13 cellular contexts compared by ENCODE assay signal in the genomic region with DNA sequence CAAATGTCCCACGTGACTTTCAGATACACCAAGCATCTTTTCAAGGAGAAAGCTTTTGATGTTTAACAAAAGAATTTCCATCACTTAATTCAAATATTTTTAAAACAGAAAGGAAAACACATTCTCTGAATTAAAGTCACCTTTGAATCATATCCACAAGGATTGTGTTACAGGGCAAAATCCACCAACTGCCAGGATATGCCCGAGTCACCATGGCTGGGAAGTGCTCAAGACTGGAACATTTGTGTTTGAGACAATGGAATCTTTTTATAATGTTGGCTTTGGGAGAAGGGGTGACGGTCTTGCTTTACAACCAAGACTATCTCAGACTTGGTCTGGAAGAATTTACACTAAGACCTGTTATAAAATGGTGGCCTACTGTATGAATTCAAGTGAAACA. TPM values are rescaled to one million over a fixed set of nuclear protein-coding genes. Genes with fewer than 3 reads are reported as not detected.
DNase-seq lines count a peak whose midpoint lies in the region; ATAC-seq and TF ChIP-seq lines count a peak whose summit lies in the region.
"Had no signal": no experiment of that assay in that cellular context is flagged by ENCODE, and none has a peak within 500 bp of the region (broad histone marks: within the 10 kb centered on the region; RNA-seq: fewer than 3 reads in every experiment).

No MANE protein-coding gene starts in this region.

- H3K9me2 ChIP-seq in SK-N-SH = no peaks in the 10 kb centered on the region

- peak overlapping the region in 1 of 2 experiments; percentile 68; a peak in 3 of 4 replicates for H3K27ac ChIP-seq in SK-N-SH (ENCODE audit: low read depth in 2 of 2, low read length in 1 of 2)
- H3K27ac ChIP-seq: HL-60, vagina, VCaP had no signal

- H3K4me1 Mint-ChIP-seq in activated naive CD4-positive, alpha-beta T cell treated with anti-CD3 and anti-CD28 coated beads for 36 hours (ENCODE audit: low read depth) = peaks cover 15% of the 10 kb centered on the region
- peaks cover 6% of the 10 kb centered on the region for H3K4me1 Mint-ChIP-seq in stimulated activated memory B cell treated with anti-CD40 and anti-IgM and Interleukin-4, amounts not matched to agents 10 μg/mL and 1 μg/mL and 100 μg/mL, for 72 hours

- ATAC-seq in stimulated activated memory B cell treated with anti-CD40 and anti-IgM and Interleukin-4, amounts not matched to agents 10 μg/mL and 1 μg/mL and 100 μg/mL, for 72 hours = no peak
- ATAC-seq in GM21528 (IDR thresholded peaks at IDR 0.05; ENCODE audit: low FRiP score, unreplicated experiment) (no peak), GM21786 (IDR thresholded peaks at IDR 0.05; ENCODE audit: unreplicated experiment) (no peak)

- H2AFZ ChIP-seq in SK-N-SH (ENCODE audit: low read depth) = no peak overlapping the region

- H3K9me3 ChIP-seq in SK-N-SH = no peaks in the 10 kb centered on the region
- H3K9me3 ChIP-seq: vagina had no signal

- peaks cover 29% of the 10 kb centered on the region for H3F3A ChIP-seq in SK-N-SH (replicated peaks; ENCODE audit: insufficient read depth)

- H3K36me3 Mint-ChIP-seq in activated naive CD4-positive, alpha-beta T cell treated with anti-CD3 and anti-CD28 coated beads for 36 hours (ENCODE audit: low read depth) = peaks cover 8% of the 10 kb centered on the region
- H3K36me3 Mint-ChIP-seq in stimulated activated memory B cell treated with anti-CD40 and anti-IgM and Interleukin-4, amounts not matched to agents 10 μg/mL and 1 μg/mL and 100 μg/mL, for 72 hours = peaks cover 59% of the 10 kb centered on the region

- no peak for TF ChIP-seq CTCF in SK-N-SH (IDR thresholded peaks at IDR 0.05)

- peaks cover 5 to 26% of the 10 kb centered on the region in 2 experiments; a peak in 3 of 4 replicates for H3K4me1 ChIP-seq in SK-N-SH (ENCODE audit: control insufficient read depth in 1 of 2, insufficient read depth in 2 of 2, low read depth in 1 of 2, low read length in 1 of 2)
- H3K4me1 ChIP-seq: vagina had no signal

- no peak overlapping the region for H3K4me3 Mint-ChIP-seq in activated naive CD4-positive, alpha-beta T cell treated with anti-CD3 and anti-CD28 coated beads for 36 hours
- H3K4me3 Mint-ChIP-seq in stimulated activated memory B cell treated with anti-CD40 and anti-IgM and Interleukin-4, amounts not matched to agents 10 μg/mL and 1 μg/mL and 100 μg/mL, for 72 hours = no peak overlapping the region

- no peak for DNase-seq in activated naive CD4-positive, alpha-beta T cell treated with anti-CD3 and anti-CD28 coated beads for 36 hours
- DNase-seq in activated naive CD4-positive, alpha-beta T cell treated with anti-CD3 and anti-CD28 coated beads, Interleukin-2, amount 50 U/mL, for 16 hours = no peak
- DNase-seq in SK-N-SH (no peak), fibroblast of peridontal ligament (ENCODE audit: extremely low read depth) (peak; percentile 45), SW 1271 (lab: John Stamatoyannopoulos, UW) (no peak)
- DNase-seq: activated gamma-delta T cell treated with Interleukin-2 at 50 U/mL for 16 hours, NCI-H526 had no signal

- H3K27me3 ChIP-seq in SK-N-SH (ENCODE audit: insufficient read depth) = no peaks in the 10 kb centered on the region
- H3K27me3 ChIP-seq: vagina had no signal

- TF ChIP-seq EP300 in SK-N-SH (IDR thresholded peaks at IDR 0.05; ENCODE audit: borderline replicate concordance in 1 of 2, low read depth in 1 of 2, low read length in 1 of 2) = no peak

- peaks cover 22 to 62% of the 10 kb centered on the region in 2 experiments for H3K36me3 ChIP-seq in SK-N-SH (replicated peaks in 1 of 2; ENCODE audit: control insufficient read depth in 1 of 2, insufficient read depth in 2 of 2, low read length in 1 of 2)

- POLR2A ChIA-PET in SK-N-SH (lab: Yijun Ruan, JAX) = no interaction called here

- CTCF ChIA-PET in activated naive CD4-positive, alpha-beta T cell treated with anti-CD3 and anti-CD28 coated beads for 36 hours (lab: Charles Lee) = interaction anchor here (0.6 kb wide), 1 partner anchor 344 kb away, joined by 3 read pairs; the partner anchor contains the start of gene PEX26
- CTCF ChIA-PET in SK-N-SH (lab: Yijun Ruan, JAX) = interaction anchor here (0.8 to 1.4 kb wide), 3 partner anchors 9 to 97 kb away, joined by 3 to 6 read pairs (median 6); no protein-coding TSS in a partner anchor

- 0 out of 2 replicates have a peak, but pooled peaks cover 2% of the 10 kb centered on the region for H3K79me2 ChIP-seq in SK-N-SH (ENCODE audit: insufficient read depth)

- no peaks in the 10 kb centered on the region for H4K20me1 ChIP-seq in SK-N-SH (ENCODE audit: insufficient read depth)

- no peak overlapping the region for H3K4me3 ChIP-seq in SK-N-SH (ENCODE audit: low read depth in 2 of 2, low read length in 1 of 2)
- H3K4me3 ChIP-seq: vagina had no signal

- TF ChIP-seq RAD21 in SK-N-SH (IDR thresholded peaks at IDR 0.05; ENCODE audit: low read length) = no peak

- H3K27me3 Mint-ChIP-seq in activated naive CD4-positive, alpha-beta T cell treated with anti-CD3 and anti-CD28 coated beads for 36 hours (ENCODE audit: low read depth) = no peaks in the 10 kb centered on the region
- no peaks in the 10 kb centered on the region for H3K27me3 Mint-ChIP-seq in stimulated activated memory B cell treated with anti-CD40 and anti-IgM and Interleukin-4, amounts not matched to agents 10 μg/mL and 1 μg/mL and 100 μg/mL, for 72 hours

- H3K9me3 Mint-ChIP-seq in activated naive CD4-positive, alpha-beta T cell treated with anti-CD3 and anti-CD28 coated beads for 36 hours = no peaks in the 10 kb centered on the region
- no peaks in the 10 kb centered on the region for H3K9me3 Mint-ChIP-seq in stimulated activated memory B cell treated with anti-CD40 and anti-IgM and Interleukin-4, amounts not matched to agents 10 μg/mL and 1 μg/mL and 100 μg/mL, for 72 hours

- peak overlapping the region; percentile 69 for H3K27ac Mint-ChIP-seq in activated naive CD4-positive, alpha-beta T cell treated with anti-CD3 and anti-CD28 coated beads for 36 hours
- peak overlapping the region; percentile 66 for H3K27ac Mint-ChIP-seq in stimulated activated memory B cell treated with anti-CD40 and anti-IgM and Interleukin-4, amounts not matched to agents 10 μg/mL and 1 μg/mL and 100 μg/mL, for 72 hours

- 23% methylated on average over 3 of the region's 3 CpGs for WGBS in SK-N-SH (ENCODE audit: low lambda C conversion rate)

- H3K9ac ChIP-seq in SK-N-SH = peak overlapping the region; percentile 7; the same call in 1 of the 2 replicates

- peak overlapping the region; percentile 1; the same call in 1 of the 2 replicates for H3K4me2 ChIP-seq in SK-N-SH

- intact Hi-C loops in activated naive CD4-positive, alpha-beta T cell treated with anti-CD3 and anti-CD28 coated beads for 36 hours (cut with micrococcal nuclease) = no loop called here

TF ChIP-seq in SK-N-SH, 30 proteins besides CTCF, POLR2A, EP300 and RAD21 (continues in another document):
- TF ChIP-seq EZH2phosphoT487 (IDR thresholded peaks at IDR 0.05; ENCODE audit: borderline replicate concordance, low read depth) = no peak
- no peak for TF ChIP-seq YY1 (IDR thresholded peaks at IDR 0.05; ENCODE audit: low read depth)
- TF ChIP-seq TCF12 (IDR thresholded peaks at IDR 0.05) = 0 out of 2 replicates have a peak, but pooled peaks have one; percentile 9
- no peak for TF ChIP-seq REST (IDR thresholded peaks at IDR 0.05; ENCODE audit: low read depth, low read length)
- TF ChIP-seq FOSL2 (IDR thresholded peaks at IDR 0.05; ENCODE audit: borderline replicate concordance, low read depth) = peak; percentile 19; the same call in 1 of the 2 replicates
- no peak for TF ChIP-seq NRF1 (IDR thresholded peaks at IDR 0.05; ENCODE audit: low read depth, low read length)
- no peak for TF ChIP-seq IRF3 (IDR thresholded peaks at IDR 0.05; ENCODE audit: low read depth, low read length)
- no peak for TF ChIP-seq CHD2 (IDR thresholded peaks at IDR 0.05; ENCODE audit: low read length, partially characterized antibody)
- TF ChIP-seq GABPA (IDR thresholded peaks at IDR 0.05; ENCODE audit: low read depth) = no peak
- TF ChIP-seq TAF1 (IDR thresholded peaks at IDR 0.05; ENCODE audit: borderline replicate concordance, low read depth, low read length) = no peak

RNA-seq across cellular contexts. Expression of gene BID, which starts 40.8 kb away (rescaled TPM):
- 10 to 100 TPM; 53.0 to 63.7 TPM for total RNA-seq in activated naive CD4-positive, alpha-beta T cell treated with anti-CD3 and anti-CD28 coated beads for 36 hours
- 109 and 139 TPM in 2 replicates for polyA plus RNA-seq in SK-N-SH (2012; rRNA removed)
- 74.7 and 105 TPM in 2 replicates for polyA plus RNA-seq in SK-N-SH (2012; cell fraction: cytosol; rRNA removed)
- 86.6 and 146 TPM in 2 replicates for polyA plus RNA-seq in SK-N-SH (2012; cell fraction: nucleus; rRNA removed)
